ENCODE assay signal across 8 cellular contexts in genomic region chr2:84906900-84907714, GRCh38. TPM values are rescaled to one million over a fixed set of nuclear protein-coding genes. Genes with fewer than 3 reads are reported as not detected.
DNase-seq lines count a peak whose midpoint lies in the region; ATAC-seq, FAIRE-seq and TF ChIP-seq lines count a peak whose summit lies in the region.

No MANE protein-coding gene starts in this region.

- peak; percentile 65 for FAIRE-seq in GM12878 (lab: Jason Lieb, UNC)

- peak overlapping the region; percentile 85 for H3K27ac ChIP-seq in CD4-positive, alpha-beta T cell (ENCODE audit: low read depth, low read length)
- H3K27ac ChIP-seq in GM12878 (ENCODE audit: control insufficient read depth, insufficient read depth) = peak overlapping the region; percentile 62

- CTCF ChIA-PET in CD4-positive, alpha-beta T cell (lab: Charles Lee) = interaction anchor here (1.2 to 9.2 kb wide), 3 partner anchors 19 to 110 kb away, joined by 4 to 88 read pairs (median 27); partner anchors contain the start of gene TRABD2A
- CTCF ChIA-PET in GM12878 (lab: Yijun Ruan, JAX) = interaction anchor here (0.6 to 3.4 kb wide), 18 partner anchors 9 to 453 kb away, joined by 3 to 37 read pairs (median 4); partner anchors contain the start of gene TRABD2A

- no peaks in the 10 kb centered on the region for H4K20me1 ChIP-seq in GM12878 (ENCODE audit: control insufficient read depth, insufficient read depth)

- POLR2A ChIA-PET in CD4-positive, alpha-beta T cell (lab: Charles Lee) = interaction anchor here (0.5 to 6.1 kb wide), 39 partner anchors 9 to 1533 kb away, joined by 3 to 215 read pairs (median 5); partner anchors contain the start of genes KCMF1, SUCLG1, TMEM150A and TRABD2A
- POLR2A ChIA-PET in GM12878 (lab: Charles Lee) = interaction anchor here (1.0 to 5.2 kb wide), 12 partner anchors 9 to 39 kb away, joined by 3 to 71 read pairs (median 13); partner anchors contain the start of gene TRABD2A

- peaks cover 20% of the 10 kb centered on the region for H3K79me2 ChIP-seq in GM12878 (ENCODE audit: control insufficient read depth, insufficient read depth, low read length)

- peak; percentile 46 for ATAC-seq in CD4-positive, alpha-beta T cell (ENCODE audit: poor library complexity)
- ATAC-seq in GM19025 (IDR thresholded peaks at IDR 0.05; ENCODE audit: low read depth, unreplicated experiment) (peak; percentile 21), HG03457 (IDR thresholded peaks at IDR 0.05; ENCODE audit: unreplicated experiment) (peak; percentile 32), GM12878 (peak; percentile 69), HG03469 (IDR thresholded peaks at IDR 0.05; ENCODE audit: unreplicated experiment) (no peak)

- H3K27ac Mint-ChIP-seq in CD4-positive, alpha-beta T cell = peak overlapping the region; percentile 93

- peak overlapping the region; percentile 94 for H3K4me3 Mint-ChIP-seq in CD4-positive, alpha-beta T cell

- H3K36me3 Mint-ChIP-seq in CD4-positive, alpha-beta T cell (ENCODE audit: low read depth) = peaks cover 32% of the 10 kb centered on the region

- H3K4me1 ChIP-seq in GM12878 (ENCODE audit: control insufficient read depth, insufficient read depth, low read length) = peaks cover 20% of the 10 kb centered on the region

- H3K4me2 ChIP-seq in GM12878 (ENCODE audit: control insufficient read depth, insufficient read depth) = peak overlapping the region; percentile 85

- H2AFZ ChIP-seq in GM12878 (ENCODE audit: control insufficient read depth, low read depth, low read length) = no peak overlapping the region

- H3K9me3 Mint-ChIP-seq in CD4-positive, alpha-beta T cell = peaks cover 18% of the 10 kb centered on the region

- TF ChIP-seq POLR2A in GM12878 (IDR thresholded peaks at IDR 0.05; ENCODE audit: low read depth, low read length) = peak; percentile 77

- BruUV-seq in GM12878 (replicated peaks; lab: Mats Ljungman, UMichigan) = no TSS peak

- H3K9ac ChIP-seq in GM12878 (ENCODE audit: control insufficient read depth, insufficient read depth, low read length) = peak overlapping the region; percentile 87

- TF ChIP-seq EP300 in GM12878 (IDR thresholded peaks at IDR 0.05; ENCODE audit: borderline replicate concordance in 1 of 2, control insufficient read depth in 1 of 2, low read depth in 2 of 2, low read length in 2 of 2) = no peak

- intact Hi-C loops in CD4-positive, alpha-beta T cell (cut with DNase I, micrococcal nuclease) = no loop called here
- intact Hi-C loops in GM12878 (cut with micrococcal nuclease; ENCODE audit: unreplicated experiment) = loop anchor here (2.0 kb wide), 1 partner anchor 14 kb away; no protein-coding TSS in a partner anchor

- H3K27me3 ChIP-seq in CD4-positive, alpha-beta T cell (ENCODE audit: control insufficient read depth, insufficient read depth, low read length) = no peaks in the 10 kb centered on the region
- no peaks in the 10 kb centered on the region for H3K27me3 ChIP-seq in GM12878 (replicated peaks in 1 of 2; ENCODE audit: control insufficient read depth in 2 of 2, insufficient read depth in 2 of 2, low read length in 1 of 2)

- no peaks in the 10 kb centered on the region for H3K27me3 Mint-ChIP-seq in CD4-positive, alpha-beta T cell

- no peaks in the 10 kb centered on the region for H3K9me3 ChIP-seq in CD4-positive, alpha-beta T cell (ENCODE audit: control insufficient read depth, low read length)
- H3K9me3 ChIP-seq in GM12878 (replicated peaks; ENCODE audit: control insufficient read depth, insufficient read depth, low read length) = no peaks in the 10 kb centered on the region; the same call in 2 of the 3 replicates

- DNase-seq in CD4-positive, alpha-beta T cell = peak in 8 of 10 experiments; percentile 30 to 62 (median 46)
- peak; percentile 68 for DNase-seq in SK-MEL-5 (ENCODE audit: low read depth, low spot score)
- no peak for DNase-seq in GM12878 (ENCODE audit: low read depth, low spot score)
- peak; percentile 84 for DNase-seq in hepatic stellate cell (ENCODE audit: low spot score)
- peak; percentile 47 for DNase-seq in putamen (ENCODE audit: low spot score)

- RAD21 ChIA-PET in GM12878 (lab: Charles Lee; ENCODE audit: unreplicated experiment) = interaction anchor here (0.6 to 4.3 kb wide), 16 partner anchors 9 to 416 kb away, joined by 3 to 67 read pairs (median 8); partner anchors contain the start of genes KCMF1 and TRABD2A

- no peak for TF ChIP-seq RAD21 in GM12878 (IDR thresholded peaks at IDR 0.05; ENCODE audit: insufficient read depth, low read depth, low read length)

- SMC1A ChIA-PET in GM12878 (lab: Charles Lee; ENCODE audit: uncharacterized antibody, unreplicated experiment) = interaction anchor here (0.8 to 6.0 kb wide), 15 partner anchors 9 to 107 kb away, joined by 3 to 52 read pairs (median 5); partner anchors contain the start of gene TRABD2A

- TF ChIP-seq CTCF in CD4-positive, alpha-beta T cell (IDR thresholded peaks at IDR 0.05) = no peak
- no peak for TF ChIP-seq CTCF in GM12878 (IDR thresholded peaks at IDR 0.05 in 2 of 3, conservative IDR thresholded peaks at IDR 0.05 in 1 of 3; ENCODE audit: control insufficient read depth in 2 of 3, extremely low read depth in 1 of 3, insufficient read depth in 1 of 3, low read depth in 3 of 3, low read length in 3 of 3)

- in situ Hi-C loops in SK-MEL-5 (cut with HindIII; ENCODE audit: low pct_unique_long_range_greater_than_20kb, low sequenced_read_pairs) = no loop called here
- in situ Hi-C loops in GM12878 (cut with MboI) = no loop called here

- no peaks in the 10 kb centered on the region for H3K36me3 ChIP-seq in GM12878 (ENCODE audit: control insufficient read depth in 2 of 2, insufficient read depth in 2 of 2, low read length in 1 of 2)

- peak overlapping the region; percentile 99 for H3K4me3 ChIP-seq in GM12878

- peaks cover 62% of the 10 kb centered on the region for H3K4me1 Mint-ChIP-seq in CD4-positive, alpha-beta T cell (ENCODE audit: low read depth)

- 3% methylated on average over 15 of the region's 15 CpGs for WGBS in GM12878 (ENCODE audit: insufficient coverage, insufficient replicate concordance, low lambda C conversion rate, missing lambda C conversion rate)

TF ChIP-seq in GM12878, 131 proteins besides CTCF, POLR2A, EP300 and RAD21 (continues in another document):
- no peak for TF ChIP-seq SUZ12 (IDR thresholded peaks at IDR 0.05; ENCODE audit: unreplicated experiment)
- TF ChIP-seq MTA3 (IDR thresholded peaks at IDR 0.05; ENCODE audit: borderline replicate concordance, low read length) = 0 out of 2 replicates have a peak, but pooled peaks have one; percentile 46
- no peak for TF ChIP-seq MYB (IDR thresholded peaks at IDR 0.05; ENCODE audit: borderline replicate concordance, low read depth, low read length)
- peak; percentile 46; the same call in 1 of the 2 replicates for TF ChIP-seq IKZF1 (conservative IDR thresholded peaks at IDR 0.05)
- no peak for TF ChIP-seq TCF12 (IDR thresholded peaks at IDR 0.05; ENCODE audit: low read depth, low read length)

RNA-seq across cellular contexts. Expression of gene TMSB10, which starts 1.7 kb away (rescaled TPM):
- 1,000 to 10,000 TPM; 1,969 to 2,001 TPM for total RNA-seq in CD4-positive, alpha-beta T cell
- total RNA-seq in SK-MEL-5 (2014; rRNA removed; shearing (Covaris generic)) = 2,807 and 3,205 TPM in 2 replicates
- polyA plus RNA-seq in SK-MEL-5 (2015; cell fraction: cytosol; rRNA removed) = 1,216 and 2,119 TPM in 2 replicates
- polyA plus RNA-seq in SK-MEL-5 (2015; cell fraction: nucleus; rRNA removed) = 98.5 and 120 TPM in 2 replicates
- total RNA-seq in GM12878 (2013; cell fraction: nucleolus; rRNA removed) = 67.1 and 76.3 TPM in 2 replicates
- total RNA-seq in GM12878 (2014; rRNA removed) (3,507 and 4,221 TPM in 2 replicates), GM12878 (2014; rRNA removed; fragmentation: Illumina TruSeq; extraction: Trizol) (4,753 and 4,822 TPM in 2 replicates), GM12878 (2021) (2,058 and 2,139 TPM in 2 replicates)
- polyA plus RNA-seq in GM12878 (2011; ENCODE audit: low read depth) = 6,013 TPM
- polyA plus RNA-seq in GM12878 (2011; rRNA removed) (1,406 and 1,750 TPM in 2 replicates), GM12878 (2014; fragmentation: Illumina TruSeq; extraction: Trizol) (3,467 and 4,619 TPM in 2 replicates), GM12878 (2014; fragmentation: Nextera tagmentation; extraction: Ambion mirVana) (1,000 to 10,000 TPM; 2,817 to 3,116 TPM), GM12878 (2014; rRNA removed) (3,894 and 4,860 TPM in 2 replicates), GM12878 (2016; fragmentation: Nextera tagmentation; extraction: Ambion mirVana) (1,000 to 10,000 TPM; 3,322 to 3,441 TPM)
- polyA plus RNA-seq in GM12878 (2011; cell fraction: cytosol; rRNA removed) = 3,271 and 3,283 TPM in 2 replicates
- polyA plus RNA-seq in GM12878 (2011; cell fraction: nucleus; rRNA removed) = 1,725 and 2,378 TPM in 2 replicates
- 2,269 and 3,344 TPM in 2 replicates for polyA plus RNA-seq in GM12878 (2012)
- 292 and 578 TPM in 2 replicates for polyA minus RNA-seq in GM12878 (2011; rRNA and poly(A)+ RNA removed)
- polyA minus RNA-seq in GM12878 (2011; cell fraction: cytosol; rRNA and poly(A)+ RNA removed) = 348 and 356 TPM in 2 replicates
- polyA minus RNA-seq in GM12878 (2011; cell fraction: nucleus; rRNA and poly(A)+ RNA removed) = 66.1 and 66.3 TPM in 2 replicates

RNA-seq across cellular contexts. Expression of gene TRABD2A, which starts 26.2 kb away (rescaled TPM):
- 100 to 1,000 TPM; 166 to 170 TPM for total RNA-seq in CD4-positive, alpha-beta T cell
- total RNA-seq in SK-MEL-5 (2014; rRNA removed; shearing (Covaris generic)) = 0.98 and 2.9 TPM in 2 replicates
- polyA plus RNA-seq in SK-MEL-5 (2015; cell fraction: cytosol; rRNA removed) = 0.37 and 0.87 TPM in 2 replicates
- polyA plus RNA-seq in SK-MEL-5 (2015; cell fraction: nucleus; rRNA removed) = 0.18 and 2.4 TPM in 2 replicates
- total RNA-seq in GM12878 (2013; cell fraction: nucleolus; rRNA removed) = 17.5 and 20.8 TPM in 2 replicates
- 7.6 and 9.8 TPM in 2 replicates for total RNA-seq in GM12878 (2014; rRNA removed)
- 4.7 and 5.1 TPM in 2 replicates for total RNA-seq in GM12878 (2014; rRNA removed; fragmentation: Illumina TruSeq; extraction: Trizol)
- total RNA-seq in GM12878 (2021) = 5.0 and 5.7 TPM in 2 replicates
- polyA plus RNA-seq in GM12878 (2011; ENCODE audit: low read depth) = 0.21 TPM
- polyA plus RNA-seq in GM12878 (2011; rRNA removed) = 1.9 and 2.0 TPM in 2 replicates
- 1.8 and 2.0 TPM in 2 replicates for polyA plus RNA-seq in GM12878 (2011; cell fraction: cytosol; rRNA removed)
- 3.2 and 3.3 TPM in 2 replicates for polyA plus RNA-seq in GM12878 (2011; cell fraction: nucleus; rRNA removed)
- polyA plus RNA-seq in GM12878 (2012) = 0.39 and 0.49 TPM in 2 replicates
- 5.2 and 5.3 TPM in 2 replicates for polyA plus RNA-seq in GM12878 (2014; fragmentation: Illumina TruSeq; extraction: Trizol)
- polyA plus RNA-seq in GM12878 (2014; fragmentation: Nextera tagmentation; extraction: Ambion mirVana) = 1 to 10 TPM; 1.4 to 2.3 TPM
- polyA plus RNA-seq in GM12878 (2014; rRNA removed) = 6.1 and 6.6 TPM in 2 replicates
- polyA plus RNA-seq in GM12878 (2016; fragmentation: Nextera tagmentation; extraction: Ambion mirVana) = 1 to 10 TPM; 3.0 to 3.1 TPM
- 3.1 TPM in 2 replicates for polyA minus RNA-seq in GM12878 (2011; rRNA and poly(A)+ RNA removed)
- 1.4 TPM in 1 of 2 replicates, not detected in the other for polyA minus RNA-seq in GM12878 (2011; cell fraction: cytosol; rRNA and poly(A)+ RNA removed)
- 3.4 and 3.9 TPM in 2 replicates for polyA minus RNA-seq in GM12878 (2011; cell fraction: nucleus; rRNA and poly(A)+ RNA removed)

Comparison
In these comparisons a context has a peak if more than half of its experiments do, and no peak if none do; other contexts are left out.
1. RNA of gene TRABD2A, which starts 26.2 kb away (total RNA-seq): 166 to 170 TPM in CD4-positive, alpha-beta T cell; 4.7 to 20.8 TPM in GM12878 and 0.98 to 2.9 TPM in SK-MEL-5; every median in the first group is over 4 times any median in the second.